10 cellular contexts compared by ENCODE assay signal in the genomic region with DNA sequence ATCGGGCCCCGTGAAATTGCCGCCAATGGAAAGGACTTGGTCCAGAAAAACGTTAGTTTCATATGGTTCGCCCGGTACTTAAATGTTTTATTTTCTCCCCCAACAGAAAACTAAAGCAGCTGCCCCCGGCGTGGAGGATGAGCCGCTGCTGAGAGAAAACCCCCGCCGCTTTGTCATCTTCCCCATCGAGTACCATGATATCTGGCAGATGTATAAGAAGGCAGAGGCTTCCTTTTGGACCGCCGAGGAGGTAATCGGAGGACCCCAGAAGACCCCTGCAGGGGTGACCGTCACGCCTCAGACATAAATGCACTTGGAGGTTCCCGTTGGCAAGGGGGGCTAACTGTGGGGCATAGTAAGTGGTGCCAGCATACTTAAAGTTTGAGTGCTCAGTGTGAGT. TPM values are rescaled to one million over a fixed set of nuclear protein-coding genes. Genes with fewer than 3 reads are reported as not detected.
A peak's percentile ranks its signal among the peaks of the same experiment; 100 is the strongest.
DNase-seq lines count a peak whose midpoint lies in the region; ATAC-seq, FAIRE-seq and TF ChIP-seq lines count a peak whose summit lies in the region.
"Had no signal": no experiment of that assay in that cellular context is flagged by ENCODE, and none has a peak within 500 bp of the region (broad histone marks: within the 10 kb centered on the region; RNA-seq: fewer than 3 reads in every experiment).

No MANE protein-coding gene starts in this region.

- no peak overlapping the region for H3K4me2 ChIP-seq in neural cell (ENCODE audit: low read length)

- no peaks in the 10 kb centered on the region for H4K20me1 ChIP-seq in neural cell (ENCODE audit: insufficient read depth)

- CTCF ChIA-PET in Calu3 (lab: Charles Lee) = interaction anchor here (0.6 to 3.9 kb wide), 4 partner anchors 51 to 312 kb away, joined by 3 to 35 read pairs (median 20); no protein-coding TSS in a partner anchor

- no peak overlapping the region for H3K9ac ChIP-seq in neural cell (ENCODE audit: low read length)
- H3K9ac ChIP-seq: parathyroid adenoma had no signal

- TF ChIP-seq EP300 in neural cell (conservative IDR thresholded peaks at IDR 0.05; ENCODE audit: poor library complexity, severe bottlenecking) = no peak

- no TSS peak for BruUV-seq in Calu3 (replicated peaks; lab: Mats Ljungman, UMichigan)

- no peak for ATAC-seq in GM19452 (IDR thresholded peaks at IDR 0.05; ENCODE audit: unreplicated experiment)

- H3K27ac Mint-ChIP-seq in Calu3 (ENCODE audit: unreplicated experiment) = peak overlapping the region; percentile 84

- TF ChIP-seq RAD21 in neural cell (conservative IDR thresholded peaks at IDR 0.05) = no peak

- peaks cover 27% of the 10 kb centered on the region for H3K4me1 Mint-ChIP-seq in Calu3 (ENCODE audit: low read depth, unreplicated experiment)

- peaks cover 72% of the 10 kb centered on the region for H3K36me3 Mint-ChIP-seq in Calu3 (ENCODE audit: insufficient read depth, unreplicated experiment)

- intact Hi-C loops in Calu3 (cut with micrococcal nuclease; ENCODE audit: unreplicated experiment) = no loop called here

- H3K27me3 ChIP-seq in neural cell (ENCODE audit: insufficient read depth, low read depth, low read length) = peaks cover 7% of the 10 kb centered on the region

- H3K36me3 ChIP-seq in neural cell (ENCODE audit: insufficient read depth, low read length) = no peaks in the 10 kb centered on the region

- peak overlapping the region; percentile 88 for H3K4me3 Mint-ChIP-seq in Calu3 (ENCODE audit: low read depth, unreplicated experiment)

- H3K79me2 ChIP-seq in neural cell (replicated peaks; ENCODE audit: insufficient read depth, low read length) = peaks cover 13% of the 10 kb centered on the region
- H3K79me2 ChIP-seq: parathyroid adenoma had no signal

- no peaks in the 10 kb centered on the region for H3F3A ChIP-seq in neural cell (ENCODE audit: insufficient read depth, low read length, poor library complexity, severe bottlenecking)

- H3K27ac ChIP-seq in coronary artery (no peak overlapping the region), neural cell (ENCODE audit: low read length) (no peak overlapping the region)
- H3K27ac ChIP-seq: parathyroid adenoma had no signal

- no peak for FAIRE-seq in RCC 7860 (lab: Jason Lieb, UNC)
- FAIRE-seq: TTC549 had no signal

- H3K4me3 ChIP-seq in coronary artery (peak overlapping the region; percentile 75), neural cell (ENCODE audit: low read length) (peak overlapping the region; percentile 82)

- no peaks in the 10 kb centered on the region for H3K27me3 Mint-ChIP-seq in Calu3 (ENCODE audit: unreplicated experiment)

- DNase-seq in Calu3 (no peak), NCI-H69 (lab: John Stamatoyannopoulos, UW) (peak; percentile 31), coronary artery (ENCODE audit: low spot score) (no peak), HT-29 (ENCODE audit: low spot score) (no peak), Kasumi-1 (lab: John Stamatoyannopoulos, UW) (no peak), RCC 7860 (ENCODE audit: low spot score) (no peak)

- TF ChIP-seq CTCF in Calu3 (IDR thresholded peaks at IDR 0.05; ENCODE audit: unreplicated experiment) = no peak
- TF ChIP-seq CTCF in coronary artery (IDR thresholded peaks at IDR 0.05) = no peak
- no peak for TF ChIP-seq CTCF in neural cell (IDR thresholded peaks at IDR 0.05; ENCODE audit: poor library complexity, severe bottlenecking)

- no peak overlapping the region for H2AFZ ChIP-seq in neural cell (ENCODE audit: low read depth, low read length)

- H3K9me3 ChIP-seq in neural cell (ENCODE audit: low read length) = no peaks in the 10 kb centered on the region

- H3K9me3 Mint-ChIP-seq in Calu3 (ENCODE audit: low read depth, unreplicated experiment) = no peaks in the 10 kb centered on the region

- no peaks in the 10 kb centered on the region for H3K9me2 ChIP-seq in neural cell (ENCODE audit: insufficient read depth, low read length)

TF ChIP-seq in neural cell, 6 proteins besides CTCF, POLR2A, EP300 and RAD21:
- no peak for TF ChIP-seq TAF1 (IDR thresholded peaks at IDR 0.05; ENCODE audit: low read depth)
- TF ChIP-seq POLR2AphosphoS5 (IDR thresholded peaks at IDR 0.05) = no peak
- no peak for TF ChIP-seq EZH2 (IDR thresholded peaks at IDR 0.05; ENCODE audit: borderline replicate concordance, insufficient read depth, low read length, poor library complexity, severe bottlenecking)
- no peak for TF ChIP-seq MXI1 (conservative IDR thresholded peaks at IDR 0.05; ENCODE audit: poor library complexity, severe bottlenecking)
- TF ChIP-seq REST (IDR thresholded peaks at IDR 0.05; ENCODE audit: borderline replicate concordance) = no peak
- no peak for TF ChIP-seq SMC3 (conservative IDR thresholded peaks at IDR 0.05; ENCODE audit: poor library complexity)

RNA-seq across cellular contexts. Expression of gene RRM2, which starts 0.7 kb away (rescaled TPM):
- 154 and 168 TPM in 2 replicates for total RNA-seq in Calu3 (2022)
- 0.57 and 4.2 TPM in 2 replicates for polyA plus RNA-seq in neural cell
- polyA minus RNA-seq in neural cell = 1.2 and 3.5 TPM in 2 replicates
- total RNA-seq in HT-29 (2014; rRNA removed; shearing (Covaris generic)) = 223 and 264 TPM in 2 replicates

RNA-seq across cellular contexts. Expression of gene CYS1, which starts 43.1 kb away (rescaled TPM):
- total RNA-seq in Calu3 (2022) = 4.8 and 10.0 TPM in 2 replicates
- polyA plus RNA-seq in neural cell = not detected in 2 replicates
- polyA minus RNA-seq in neural cell = not detected in 2 replicates
- not detected in 2 replicates for total RNA-seq in HT-29 (2014; rRNA removed; shearing (Covaris generic))
